ENCODE assay signal across 1 cellular context in genomic region chr16:68310441-68311315, GRCh38.
TF ChIP-seq lines count a peak whose summit lies in the region.

Gene PRMT7, plus strand, starts transcription at chr16:68311019. Its CDS starts 4,961 bp downstream, at chr16:68315980.
Gene SLC7A6OS, minus strand, starts transcription at chr16:68310946. Its CDS starts 20 bp downstream, at chr16:68310926.

TF ChIP-seq in HepG2, 621 proteins besides CTCF, POLR2A, EP300 and RAD21 (continued from another document and continues in another):
- TF ChIP-seq KIAA2018 (CRISPR knock-in tag; IDR thresholded peaks at IDR 0.05; ENCODE audit: borderline replicate concordance) = peak; percentile 99; the same call in 1 of the 2 replicates
- peak; percentile 98 for TF ChIP-seq TEF (CRISPR knock-in tag; IDR thresholded peaks at IDR 0.05)
- TF ChIP-seq CCAR2 (optimal IDR thresholded peaks at IDR 0.05; ENCODE audit: low read depth, low read length) = peak; percentile 75
- TF ChIP-seq ZNF687 (CRISPR knock-in tag; IDR thresholded peaks at IDR 0.05) = peak; percentile 100
- TF ChIP-seq FOXK2 (IDR thresholded peaks at IDR 0.05) = no peak
- no peak for TF ChIP-seq RORA (CRISPR knock-in tag; IDR thresholded peaks at IDR 0.05)
- peak; percentile 99 for TF ChIP-seq ZNF30 (CRISPR knock-in tag; IDR thresholded peaks at IDR 0.05)
- peak; percentile 97 for TF ChIP-seq TFE3 (CRISPR knock-in tag; IDR thresholded peaks at IDR 0.05)
- 0 out of 2 replicates have a peak, but pooled peaks have one; percentile 35 for TF ChIP-seq HNF1A (IDR thresholded peaks at IDR 0.05; ENCODE audit: low read depth)
- peak; percentile 89 for TF ChIP-seq HNF1A (CRISPR knock-in tag; IDR thresholded peaks at IDR 0.05; ENCODE audit: borderline replicate concordance)
- TF ChIP-seq USF2 (IDR thresholded peaks at IDR 0.05; ENCODE audit: low read depth, low read length) = peak; percentile 3; the same call in 1 of the 2 replicates
- TF ChIP-seq USF2 (CRISPR knock-in tag; IDR thresholded peaks at IDR 0.05; ENCODE audit: borderline replicate concordance) = peak; percentile 73; the same call in 1 of the 2 replicates
- peak; percentile 67; the same call in 1 of the 2 replicates for TF ChIP-seq DDIT3 (CRISPR knock-in tag; IDR thresholded peaks at IDR 0.05)
- peak; percentile 99 for TF ChIP-seq ZIK1 (CRISPR knock-in tag; IDR thresholded peaks at IDR 0.05; ENCODE audit: borderline replicate concordance, low read depth)
- TF ChIP-seq EZH2 (conservative IDR thresholded peaks at IDR 0.05; ENCODE audit: low read depth, low read length) = no peak
- TF ChIP-seq IRX3 (CRISPR knock-in tag; IDR thresholded peaks at IDR 0.05; ENCODE audit: borderline replicate concordance, low read depth) = peak; percentile 99
- peak; percentile 93; the same call in 1 of the 2 replicates for TF ChIP-seq MTF2 (CRISPR knock-in tag; IDR thresholded peaks at IDR 0.05; ENCODE audit: borderline replicate concordance)
- TF ChIP-seq HHEX (CRISPR knock-in tag; IDR thresholded peaks at IDR 0.05) = 0 out of 2 replicates have a peak, but pooled peaks have one; percentile 31
- TF ChIP-seq ZNF280B (CRISPR knock-in tag; IDR thresholded peaks at IDR 0.05; ENCODE audit: borderline replicate concordance) = peak; percentile 100
- peak; percentile 98; the same call in 1 of the 2 replicates for TF ChIP-seq ZNF260 (CRISPR knock-in tag; IDR thresholded peaks at IDR 0.05; ENCODE audit: borderline replicate concordance, low read depth)
- TF ChIP-seq ARNTL (CRISPR knock-in tag; IDR thresholded peaks at IDR 0.05) = peak; percentile 95
- TF ChIP-seq ZNF567 (CRISPR knock-in tag; IDR thresholded peaks at IDR 0.05; ENCODE audit: borderline replicate concordance) = peak; percentile 98
- TF ChIP-seq NFE2L1 (CRISPR knock-in tag; IDR thresholded peaks at IDR 0.05; ENCODE audit: borderline replicate concordance) = peak; percentile 97
- TF ChIP-seq TRIM24 (CRISPR knock-in tag; IDR thresholded peaks at IDR 0.05) = no peak
- peak; percentile 99; the same call in 1 of the 2 replicates for TF ChIP-seq ATF5 (CRISPR knock-in tag; IDR thresholded peaks at IDR 0.05; ENCODE audit: low read depth)
- peak; percentile 97 for TF ChIP-seq SMAD3 (CRISPR knock-in tag; IDR thresholded peaks at IDR 0.05)
- TF ChIP-seq ZEB1 (IDR thresholded peaks at IDR 0.05; ENCODE audit: insufficient replicate concordance, low read depth) = peak; percentile 56
- TF ChIP-seq SP4 (CRISPR knock-in tag; IDR thresholded peaks at IDR 0.05) = peak; percentile 94
- TF ChIP-seq NFE2L2 (IDR thresholded peaks at IDR 0.05; ENCODE audit: low read length) = no peak
- TF ChIP-seq CENPX (CRISPR knock-in tag; IDR thresholded peaks at IDR 0.05) = no peak
- peak; percentile 99 for TF ChIP-seq ZNF776 (CRISPR knock-in tag; IDR thresholded peaks at IDR 0.05)
